8 cellular contexts compared by ENCODE assay signal in the genomic region with DNA sequence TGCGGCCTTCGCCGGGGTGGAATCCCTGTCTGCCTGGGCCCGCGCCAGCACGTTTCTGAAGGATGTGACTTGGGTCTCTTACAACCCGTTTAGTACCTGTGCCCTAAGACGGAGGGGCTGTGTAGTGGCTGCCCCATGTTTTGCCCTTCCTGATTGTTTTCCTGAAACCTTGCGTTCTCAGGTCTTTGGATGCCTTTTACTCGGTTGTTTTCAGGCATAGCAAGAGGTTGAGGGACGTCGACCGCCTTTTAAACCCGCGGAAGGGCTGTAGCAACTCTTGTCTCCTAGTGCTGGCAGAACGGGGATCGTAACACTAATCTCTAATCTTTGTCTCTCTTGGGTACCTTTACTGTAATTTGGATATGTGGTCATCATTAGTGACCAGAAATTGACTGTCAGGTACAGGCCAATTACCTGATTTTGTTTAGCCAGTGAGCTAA. TPM values are rescaled to one million over a fixed set of nuclear protein-coding genes. Genes with fewer than 3 reads are reported as not detected.
DNase-seq lines count a peak whose midpoint lies in the region; ATAC-seq and TF ChIP-seq lines count a peak whose summit lies in the region.

No MANE protein-coding gene starts in this region.

- DNase-seq in A673 (ENCODE audit: low spot score) (peak; percentile 54), amniotic epithelial cell (ENCODE audit: low read depth) (peak; percentile 26), lower leg skin (ENCODE audit: low spot score in 2 of 2) (no peak), upper lobe of right lung (no peak), hepatic stellate cell (ENCODE audit: low spot score) (no peak), OCI-M2 (lab: John Stamatoyannopoulos, UW; ENCODE audit: unreplicated experiment) (no peak)

- WGBS in lower leg skin, 2 donors = 35 to 40% methylated on average over 17 of the region's 17 CpGs

- TF ChIP-seq POLR2A in lower leg skin (IDR thresholded peaks at IDR 0.05) = no peak

- H3K27me3 ChIP-seq in A673 (replicated peaks; ENCODE audit: insufficient read depth, low read depth, low read length, poor library complexity) (no peaks in the 10 kb centered on the region), HUES48 (ENCODE audit: control insufficient read depth, insufficient read depth, low read length) (peaks cover 22% of the 10 kb centered on the region), upper lobe of right lung (no peaks in the 10 kb centered on the region)

- H3K36me3 ChIP-seq in A673 (ENCODE audit: insufficient read depth, low read length, poor library complexity, severe bottlenecking) = peaks cover 8% of the 10 kb centered on the region
- H3K36me3 ChIP-seq in HUES48 (ENCODE audit: control insufficient read depth, insufficient read depth, low read length) = no peaks in the 10 kb centered on the region
- no peaks in the 10 kb centered on the region for H3K36me3 ChIP-seq in upper lobe of right lung

- TF ChIP-seq CTCF in A673 (conservative IDR thresholded peaks at IDR 0.05; ENCODE audit: low read depth, low read length) (no peak), lower leg skin (IDR thresholded peaks at IDR 0.05) (no peak), upper lobe of right lung (IDR thresholded peaks at IDR 0.05) (no peak)

- ATAC-seq in upper lobe of right lung = no peak
- ATAC-seq in HG03108 (IDR thresholded peaks at IDR 0.05; ENCODE audit: unreplicated experiment) = no peak

- intact Hi-C loops in A673 (cut with micrococcal nuclease; ENCODE audit: unreplicated experiment) = no loop called here
- intact Hi-C loops in lower leg skin (cut with DNase I; ENCODE audit: low total_unique reads) = no loop called here
- intact Hi-C loops in upper lobe of right lung (cut with DNase I) = no loop called here

- CTCF ChIA-PET in A673 (lab: Charles Lee) = no interaction called here

- H3K9ac ChIP-seq in HUES48 (ENCODE audit: low read depth, low read length) = peak overlapping the region; percentile 80

- POLR2A ChIA-PET in A673 (lab: Charles Lee; ENCODE audit: low non-redundant PET) = no interaction called here

- H3K9me3 ChIP-seq in A673 (ENCODE audit: low read depth, low read length, poor library complexity, severe bottlenecking) = no peaks in the 10 kb centered on the region
- H3K9me3 ChIP-seq in HUES48 (ENCODE audit: control insufficient read depth, insufficient read depth, low read length) = no peaks in the 10 kb centered on the region
- H3K9me3 ChIP-seq in upper lobe of right lung = no peaks in the 10 kb centered on the region

- H3K4me3 ChIP-seq in A673 (ENCODE audit: low read depth, low read length, poor library complexity, severe bottlenecking) (peak overlapping the region; percentile 98), HUES48 (ENCODE audit: low read depth, low read length) (peak overlapping the region; percentile 68), lower leg skin (ENCODE audit: low read depth, poor library complexity, severe bottlenecking) (peak overlapping the region; percentile 60), upper lobe of right lung (peak overlapping the region; percentile 66)

- H3K27ac ChIP-seq in A673 (ENCODE audit: low read depth, low read length, poor library complexity, severe bottlenecking) (peak overlapping the region; percentile 93), HUES48 (ENCODE audit: low read depth, low read length) (peak overlapping the region; percentile 74), upper lobe of right lung (peak overlapping the region; percentile 94)

- no TSS peak for BruUV-seq in A673 (replicated peaks; lab: Mats Ljungman, UMichigan)

- H3K4me1 ChIP-seq in A673 (ENCODE audit: insufficient read depth, low read length, poor library complexity, severe bottlenecking) (peaks cover 8% of the 10 kb centered on the region), HUES48 (ENCODE audit: control insufficient read depth, insufficient read depth, low read length) (peaks cover 23% of the 10 kb centered on the region), upper lobe of right lung (peaks cover 17% of the 10 kb centered on the region)

RNA-seq across cellular contexts. Expression of gene NANP, which starts 0.7 kb away (rescaled TPM):
- total RNA-seq in A673 (2021) (13.6 and 15.9 TPM in 2 replicates), lower leg skin (1 to 10 TPM; 3.2 to 4.3 (median 3.6) TPM), upper lobe of right lung (4.8 TPM)

RNA-seq across cellular contexts. Expression of gene NINL, which starts 39.2 kb away (rescaled TPM):
- total RNA-seq in A673 (2021) (31.5 and 36.8 TPM in 2 replicates), lower leg skin (1 to 10 TPM; 2.1 to 4.7 (median 3.7) TPM), upper lobe of right lung (13.2 TPM)

Comparison
In these comparisons a context has a peak if more than half of its experiments do, and no peak if none do; other contexts are left out.
1. DNase-seq: peak in A673 (single experiment) and amniotic epithelial cell (single experiment); none in lower leg skin (0 of 2), upper lobe of right lung (single experiment), hepatic stellate cell (single experiment) and OCI-M2 (single experiment).
2. Peak in every context shown above with its lines, with median percentiles within 50 percentile points of each other: H3K27ac ChIP-seq and H3K4me3 ChIP-seq.